Comparison of ENCODE assay signal across 8 cellular contexts in genomic region chr2:234500394-234501006, GRCh38. TPM values are rescaled to one million over a fixed set of nuclear protein-coding genes. Genes with fewer than 3 reads are reported as not detected.
DNase-seq lines count a peak whose midpoint lies in the region; ATAC-seq and TF ChIP-seq lines count a peak whose summit lies in the region.

No MANE protein-coding gene starts in this region.

- ATAC-seq in DND-41 (ENCODE audit: insufficient read depth, low read depth) = peak; percentile 70
- peak; percentile 44 for ATAC-seq in GM21526 (IDR thresholded peaks at IDR 0.05; ENCODE audit: low FRiP score, unreplicated experiment)
- ATAC-seq in SK-N-SH treated with all-trans-retinoic acid at 6 μM for 48 hours = peak; percentile 50

- no peak overlapping the region for H3K9ac ChIP-seq in DND-41 (ENCODE audit: low read depth, low read length)

- no peak overlapping the region; the same call in 1 of the 2 replicates for H3K27ac ChIP-seq in DND-41 (ENCODE audit: low read length)
- peak overlapping the region; percentile 8 for H3K27ac ChIP-seq in KOPT-K1 (ENCODE audit: low read depth, low read length, poor library complexity, severe bottlenecking)
- no peak overlapping the region for H3K27ac ChIP-seq in adrenal gland
- no peak overlapping the region for H3K27ac ChIP-seq in hepatocyte

- H3K79me2 ChIP-seq in DND-41 (ENCODE audit: insufficient read depth, low read length) = peaks cover 13% of the 10 kb centered on the region
- H3K79me2 ChIP-seq in hepatocyte = peaks cover 7% of the 10 kb centered on the region

- H3K9me3 ChIP-seq in DND-41 (ENCODE audit: insufficient read depth, low read length, severe bottlenecking) (no peaks in the 10 kb centered on the region), KOPT-K1 (ENCODE audit: insufficient read depth, low read length, poor library complexity, severe bottlenecking) (no peaks in the 10 kb centered on the region), adrenal gland (replicated peaks in 1 of 3) (no peaks in the 10 kb centered on the region), hepatocyte (ENCODE audit: low read depth) (no peaks in the 10 kb centered on the region)

- peaks cover 15% of the 10 kb centered on the region for H3K4me1 ChIP-seq in DND-41 (ENCODE audit: insufficient read depth, low read length)
- no peaks in the 10 kb centered on the region for H3K4me1 ChIP-seq in adrenal gland (replicated peaks in 1 of 2)
- no peaks in the 10 kb centered on the region for H3K4me1 ChIP-seq in hepatocyte (ENCODE audit: insufficient read depth)

- peak; percentile 75 for DNase-seq in DND-41
- peak; percentile 33 to 78 (median 42) for DNase-seq in adrenal gland
- peak; percentile 80 for DNase-seq in hepatocyte (ENCODE audit: low spot score)
- peak; percentile 67 to 78 for DNase-seq in stimulated activated CD4-positive, alpha-beta T cell treated with anti-CD3 and anti-CD28 coated beads, Interleukin-2, amount 100 ng/mL, for 24 hours
- no peak for DNase-seq in mesenteric fat pad (ENCODE audit: low spot score)

- TF ChIP-seq CTCF in DND-41 (IDR thresholded peaks at IDR 0.05; ENCODE audit: borderline replicate concordance, extremely low read depth, low read length, poor library complexity, severe bottlenecking) = peak; percentile 90
- TF ChIP-seq CTCF in adrenal gland (IDR thresholded peaks at IDR 0.05) = peak; percentile 8 to 65 (median 52)
- TF ChIP-seq CTCF in hepatocyte (IDR thresholded peaks at IDR 0.05; ENCODE audit: poor library complexity) = peak; percentile 69

- H2AFZ ChIP-seq in DND-41 (ENCODE audit: low read depth, low read length) (no peak overlapping the region), hepatocyte (no peak overlapping the region)

- peaks cover 9% of the 10 kb centered on the region for H4K20me1 ChIP-seq in DND-41 (ENCODE audit: insufficient read depth, low read length)
- H4K20me1 ChIP-seq in hepatocyte (ENCODE audit: insufficient read depth, poor library complexity, severe bottlenecking) = peaks cover 2% of the 10 kb centered on the region

- no peak overlapping the region for H3K4me3 ChIP-seq in DND-41 (ENCODE audit: low read depth in 1 of 2, low read length in 2 of 2)
- no peak overlapping the region for H3K4me3 ChIP-seq in adrenal gland
- H3K4me3 ChIP-seq in hepatocyte = no peak overlapping the region

- TF ChIP-seq POLR2A in adrenal gland (IDR thresholded peaks at IDR 0.05) = no peak

- 37 to 54% (median 47%) methylated on average over 9 of the region's 9 CpGs for WGBS in adrenal gland, 4 donors
- 41% methylated on average over 9 of the region's 9 CpGs for WGBS in hepatocyte (ENCODE audit: low lambda C conversion rate, missing lambda C conversion rate)

- no peaks in the 10 kb centered on the region for H3K9me2 ChIP-seq in hepatocyte (replicated peaks; ENCODE audit: insufficient read depth)

- H3K4me2 ChIP-seq in DND-41 (ENCODE audit: insufficient read depth, low read length) = no peak overlapping the region
- no peak overlapping the region for H3K4me2 ChIP-seq in hepatocyte

- H3K27me3 ChIP-seq in DND-41 (ENCODE audit: insufficient read depth, low read length, poor library complexity) (no peaks in the 10 kb centered on the region), adrenal gland (peaks cover 8% of the 10 kb centered on the region), hepatocyte (no peaks in the 10 kb centered on the region)

- intact Hi-C loops in adrenal gland (cut with DNase I) = loop anchor here in 1 of 2 donors (5.0 kb wide), 1 partner anchor 363 kb away; no protein-coding TSS in a partner anchor

- H3K36me3 ChIP-seq in DND-41 (ENCODE audit: insufficient read depth, low read length) = peaks cover 9% of the 10 kb centered on the region; the same call in 1 of the 2 replicates
- peaks cover 8% of the 10 kb centered on the region; the same call in 1 of the 2 replicates for H3K36me3 ChIP-seq in KOPT-K1 (ENCODE audit: insufficient read depth, low read length)
- no peaks in the 10 kb centered on the region for H3K36me3 ChIP-seq in adrenal gland (replicated peaks in 1 of 2)
- H3K36me3 ChIP-seq in hepatocyte (replicated peaks; ENCODE audit: insufficient read depth, low read depth) = no peaks in the 10 kb centered on the region

TF ChIP-seq in SK-N-SH treated with all-trans-retinoic acid at 6 μM for 48 hours, 23 proteins besides CTCF, POLR2A, EP300 and RAD21:
- TF ChIP-seq ZNF70 (CRISPR knock-in tag; IDR thresholded peaks at IDR 0.05) = no peak
- no peak for TF ChIP-seq ZNF565 (CRISPR knock-in tag; conservative IDR thresholded peaks at IDR 0.05; ENCODE audit: low read depth)
- TF ChIP-seq ZFP3 (CRISPR knock-in tag; IDR thresholded peaks at IDR 0.05) = no peak
- TF ChIP-seq BACH2 (CRISPR knock-in tag; IDR thresholded peaks at IDR 0.05; ENCODE audit: borderline replicate concordance) = no peak
- TF ChIP-seq RARB (CRISPR knock-in tag; IDR thresholded peaks at IDR 0.05) = no peak
- no peak for TF ChIP-seq ISL1 (CRISPR knock-in tag; IDR thresholded peaks at IDR 0.05)
- TF ChIP-seq CSRNP3 (CRISPR knock-in tag; IDR thresholded peaks at IDR 0.05) = no peak
- TF ChIP-seq ZFP30 (CRISPR knock-in tag; IDR thresholded peaks at IDR 0.05) = no peak
- no peak for TF ChIP-seq TOX (CRISPR knock-in tag; IDR thresholded peaks at IDR 0.05; ENCODE audit: borderline replicate concordance)
- TF ChIP-seq CREB5 (CRISPR knock-in tag; IDR thresholded peaks at IDR 0.05; ENCODE audit: low read depth) = no peak
- no peak for TF ChIP-seq ZC3H10 (CRISPR knock-in tag; IDR thresholded peaks at IDR 0.05)
- no peak for TF ChIP-seq POU6F1 (CRISPR knock-in tag; IDR thresholded peaks at IDR 0.05; ENCODE audit: borderline replicate concordance, low read depth)

RNA-seq across cellular contexts. Expression of gene ARL4C, which starts 3.6 kb away (rescaled TPM):
- total RNA-seq in adrenal gland = 10 to 100 TPM in 3 of 8 donors, 1 to 10 TPM in 5; 1.4 to 16.0 (median 8.5) TPM
- polyA plus RNA-seq in adrenal gland = 1 to 10 TPM; 3.1 to 8.8 (median 3.4) TPM
- 14.6 and 15.9 TPM in 2 replicates for total RNA-seq in hepatocyte
- polyA plus RNA-seq in hepatocyte = 30.0 and 40.3 TPM in 2 replicates
- total RNA-seq in mesenteric fat pad = 17.4 TPM
